In the genomic region with DNA sequence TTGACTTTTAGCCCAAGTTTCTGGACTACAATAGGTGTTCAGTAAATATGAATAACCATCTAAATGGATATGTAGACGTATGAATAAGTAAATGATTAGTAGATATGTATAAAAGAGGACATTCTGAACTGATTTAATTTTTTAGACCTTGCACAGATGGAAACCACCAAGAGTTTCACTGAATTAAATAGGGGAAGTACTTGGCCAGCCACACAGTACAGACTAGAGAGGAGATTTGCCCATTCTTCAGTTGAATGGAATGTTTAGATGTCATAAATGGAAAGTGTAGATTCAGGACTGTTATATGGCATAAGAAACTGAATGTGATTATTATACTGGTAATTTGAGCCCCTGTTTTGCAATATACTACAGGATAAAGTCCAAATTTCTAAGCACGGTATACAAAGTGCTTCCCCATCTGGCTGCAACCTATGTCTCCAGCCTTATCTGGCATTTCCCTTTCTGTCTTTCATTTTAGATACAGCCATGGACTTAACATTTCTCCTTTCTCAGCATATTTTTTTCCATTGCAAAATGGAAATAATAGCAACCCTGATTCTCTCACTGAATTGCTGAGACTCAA, we compare ENCODE assay signal across 13 cellular contexts.
DNase-seq lines count a peak whose midpoint lies in the region; ATAC-seq and FAIRE-seq lines count a peak whose summit lies in the region.
"Had no signal": no experiment of that assay in that cellular context is flagged by ENCODE, and none has a peak within 500 bp of the region (broad histone marks: within the 10 kb centered on the region; RNA-seq: fewer than 3 reads in every experiment).

No MANE protein-coding gene starts in this region.

- no peak overlapping the region for H3K4me3 ChIP-seq in MG63
- no peak overlapping the region for H3K4me3 ChIP-seq in H7 (ENCODE audit: insufficient read depth, low read depth, low read length)
- H3K4me3 ChIP-seq: SK-N-MC, thoracic aorta had no signal

- DNase-seq in medulla oblongata (ENCODE audit: extremely low spot score) (peak; percentile 40), MG63 (no peak), H7 (no peak), HTR-8/SVneo (ENCODE audit: insufficient read length, low spot score) (no peak)
- DNase-seq: activated CD4-positive, alpha-beta T cell treated with anti-CD3 and anti-CD28 coated beads, Interleukin-2, amount 10 ng/mL, durations not matched to agents 7 days and 5 days; activated naive CD4-positive, alpha-beta T cell treated with anti-CD3 and anti-CD28 coated beads, Interleukin-2, amount 10 ng/mL, durations not matched to agents 7 days and 5 days; Caco-2; dermis blood vessel endothelial cell had no signal

- H3K36me3 ChIP-seq in MG63, result no peaks in the 10 kb centered on the region
- H3K36me3 ChIP-seq in H7 (replicated peaks; ENCODE audit: control insufficient read depth, insufficient read depth, low read length), result no peaks in the 10 kb centered on the region
- H3K36me3 ChIP-seq: thoracic aorta had no signal

- H3K27me3 ChIP-seq in MG63 (no peaks in the 10 kb centered on the region), H7 (ENCODE audit: control insufficient read depth, insufficient read depth, low read length) (no peaks in the 10 kb centered on the region)

- ATAC-seq in GM19324 (IDR thresholded peaks at IDR 0.05; ENCODE audit: low FRiP score, unreplicated experiment) (peak; percentile 88), HG02588 (IDR thresholded peaks at IDR 0.05; ENCODE audit: unreplicated experiment) (peak; percentile 84), HG03469 (IDR thresholded peaks at IDR 0.05; ENCODE audit: unreplicated experiment) (peak; percentile 59)

- H3K9me3 ChIP-seq in MG63, result no peaks in the 10 kb centered on the region
- H3K9me3 ChIP-seq: Caco-2, thoracic aorta had no signal

- no peak for FAIRE-seq in HTR-8/SVneo (lab: Jason Lieb, UNC)
